In genomic region chr16:30904114-30904780, GRCh38 we compare ENCODE assay signal across 11 cellular contexts. TPM values are rescaled to one million over a fixed set of nuclear protein-coding genes. Genes with fewer than 3 reads are reported as not detected.
DNase-seq lines count a peak whose midpoint lies in the region; ATAC-seq and TF ChIP-seq lines count a peak whose summit lies in the region.
"Had no signal": no experiment of that assay in that cellular context is flagged by ENCODE, and none has a peak within 500 bp of the region (broad histone marks: within the 10 kb centered on the region; RNA-seq: fewer than 3 reads in every experiment).

No MANE protein-coding gene starts in this region.

- peak overlapping the region; percentile 27; the same call in 1 of the 2 replicates for H4K5ac ChIP-seq in IMR-90 (ENCODE audit: low read depth, low read length)

- 0 out of 2 replicates have a peak overlapping the region, but pooled peaks have one; percentile 4 for H3K4ac ChIP-seq in IMR-90 (ENCODE audit: low read depth, low read length)

- peak overlapping the region; percentile 9; the same call in 1 of the 2 replicates for H4K91ac ChIP-seq in IMR-90 (ENCODE audit: insufficient read depth, low read depth, low read length)

- BruUV-seq in IMR-90 (replicated peaks; lab: Mats Ljungman, UMichigan): no TSS peak

- H3K4me3 ChIP-seq in IMR-90 (ENCODE audit: insufficient read depth, low read depth, low read length): no peak overlapping the region
- no peak overlapping the region for H3K4me3 ChIP-seq in right cardiac atrium (ENCODE audit: low read length)
- H3K4me3 ChIP-seq in stomach smooth muscle (ENCODE audit: low read length in 2 of 2): no peak overlapping the region
- H3K4me3 ChIP-seq: GM23248 had no signal

- H2AFZ ChIP-seq in IMR-90 (replicated peaks; ENCODE audit: low read length, poor library complexity): peak overlapping the region; percentile 18

- H3K27me3 ChIP-seq in IMR-90 (ENCODE audit: control insufficient read depth, insufficient read depth, low read length) (no peaks in the 10 kb centered on the region), right cardiac atrium (ENCODE audit: control insufficient read depth, insufficient read depth) (no peaks in the 10 kb centered on the region), stomach smooth muscle (ENCODE audit: control insufficient read depth in 1 of 2, insufficient read depth in 2 of 2, low read length in 2 of 2) (no peaks in the 10 kb centered on the region)

- H3K4me1 ChIP-seq in IMR-90 (ENCODE audit: control insufficient read depth, insufficient read depth, low read length) (peaks cover 4% of the 10 kb centered on the region; the same call in 1 of the 2 replicates), right cardiac atrium (ENCODE audit: control insufficient read depth, insufficient read depth, low read length) (peaks cover 3% of the 10 kb centered on the region), stomach smooth muscle (ENCODE audit: control insufficient read depth, insufficient read depth, low read length) (peaks cover 15% of the 10 kb centered on the region)

- POLR2A ChIA-PET in IMR-90 (lab: Charles Lee; ENCODE audit: unreplicated experiment): interaction anchor here (0.5 kb wide), 1 partner anchor 62 kb away, joined by 3 read pairs; no protein-coding TSS in a partner anchor

- no peak overlapping the region for H3K9ac ChIP-seq in IMR-90 (ENCODE audit: low read depth, low read length)
- no peak overlapping the region for H3K9ac ChIP-seq in stomach smooth muscle (ENCODE audit: low read length in 2 of 2)
- H3K9ac ChIP-seq: GM23248 had no signal

- no peaks in the 10 kb centered on the region for H3K9me3 ChIP-seq in IMR-90 (ENCODE audit: control insufficient read depth, insufficient read depth, low read length)
- H3K9me3 ChIP-seq in right cardiac atrium (ENCODE audit: control insufficient read depth, low read length): no peaks in the 10 kb centered on the region
- no peaks in the 10 kb centered on the region for H3K9me3 ChIP-seq in stomach smooth muscle (ENCODE audit: control insufficient read depth in 2 of 2, low read length in 2 of 2)

- TF ChIP-seq POLR2A in IMR-90 (IDR thresholded peaks at IDR 0.05; ENCODE audit: low read depth, low read length): no peak

- H3K14ac ChIP-seq in IMR-90 (replicated peaks; ENCODE audit: low read depth, low read length): 0 out of 2 replicates have a peak overlapping the region, but pooled peaks have one; percentile 39

- in situ Hi-C loops in IMR-90 (cut with MboI; ENCODE audit: low sequenced_read_pairs): no loop called here

- H2BK120ac ChIP-seq in IMR-90 (ENCODE audit: low read depth, low read length): no peak overlapping the region

- no peak overlapping the region for H2BK20ac ChIP-seq in IMR-90 (ENCODE audit: low read depth, low read length)

- 97% methylated on average over 10 of the region's 19 CpGs; no CpG with 5 or more reads in 1 of the 2 experiments for WGBS in IMR-90 (ENCODE audit: extremely low coverage in 2 of 2, insufficient read length in 1 of 2), 2 experiments
- 82% methylated on average over 19 of the region's 19 CpGs for WGBS in right cardiac atrium

- no peak overlapping the region for H3K4me2 ChIP-seq in IMR-90 (ENCODE audit: low read depth, low read length)

- DNase-seq in IMR-90 (no peak), SKM-1 (lab: John Stamatoyannopoulos, UW; ENCODE audit: unreplicated experiment) (peak; percentile 52), right cardiac atrium (peak in 1 of 3 donors; percentile 57), NCI-H2081 (lab: John Stamatoyannopoulos, UW) (no peak)
- DNase-seq: effector CD8-positive, alpha-beta T cell; NK-92 treated with Interleukin-12 subunit alpha and Interleukin-12 subunit beta, amount 100 ng/mL, for 24 hours had no signal

- CTCF ChIA-PET in IMR-90 (lab: Yijun Ruan, JAX): no interaction called here

- H3K36me3 ChIP-seq in IMR-90 (ENCODE audit: control insufficient read depth, insufficient read depth, low read length) (no peaks in the 10 kb centered on the region), stomach smooth muscle (ENCODE audit: control insufficient read depth in 2 of 2, insufficient read depth in 2 of 2, low read length in 2 of 2) (peaks cover 3% of the 10 kb centered on the region in 2 donors)

- no peak overlapping the region for H2BK15ac ChIP-seq in IMR-90 (ENCODE audit: low read depth, low read length)

- peak overlapping the region; percentile 52 for H2AK9ac ChIP-seq in IMR-90 (replicated peaks; ENCODE audit: low read depth, low read length, poor library complexity)

- peak overlapping the region; percentile 27; the same call in 1 of the 2 replicates for H2AK5ac ChIP-seq in IMR-90 (ENCODE audit: low read depth, low read length)

- H3K79me1 ChIP-seq in IMR-90 (ENCODE audit: low read depth in 1 of 2, low read length in 2 of 2): peaks cover 3 to 16% of the 10 kb centered on the region in 2 experiments; a peak in 2 of 4 replicates

- dilution Hi-C loops in IMR-90 (cut with HindIII; ENCODE audit: low sequenced_read_pairs, unreplicated experiment): no loop called here

- TF ChIP-seq CTCF in IMR-90 (conservative IDR thresholded peaks at IDR 0.05; ENCODE audit: low read depth, low read length): no peak

- no peak for ATAC-seq in IMR-90 (ENCODE audit: low read depth)
- ATAC-seq in right cardiac atrium: no peak
- no peak for ATAC-seq in GM21528 (IDR thresholded peaks at IDR 0.05; ENCODE audit: low FRiP score, unreplicated experiment)
- no peak for ATAC-seq in GM18520 (IDR thresholded peaks at IDR 0.05; ENCODE audit: unreplicated experiment)

- peak overlapping the region; percentile 86 to 95 for H4K8ac ChIP-seq in IMR-90 (ENCODE audit: low read depth in 2 of 2, low read length in 2 of 2)

- no peak overlapping the region for H3K27ac ChIP-seq in IMR-90 (ENCODE audit: insufficient read depth, low read length)
- peak overlapping the region; percentile 89 for H3K27ac ChIP-seq in right cardiac atrium (ENCODE audit: low read length)
- H3K27ac ChIP-seq in stomach smooth muscle (ENCODE audit: low read length): peak overlapping the region; percentile 46
- H3K27ac ChIP-seq: GM23248 had no signal

- no peak overlapping the region for H3K56ac ChIP-seq in IMR-90 (ENCODE audit: extremely low read depth, insufficient read depth, low read length)

- no peak overlapping the region for H3K23ac ChIP-seq in IMR-90 (ENCODE audit: low read depth, low read length)

- H4K20me1 ChIP-seq in IMR-90 (ENCODE audit: insufficient read depth, low read length): no peaks in the 10 kb centered on the region

- no peak for TF ChIP-seq RAD21 in IMR-90 (IDR thresholded peaks at IDR 0.05; ENCODE audit: low read length)

- intact Hi-C loops in IMR-90 (cut with micrococcal nuclease): no loop called here
- intact Hi-C loops in right cardiac atrium (cut with DNase I): loop anchor here in 1 of 4 donors (5.0 kb wide), 1 partner anchor 62 kb away; no protein-coding TSS in a partner anchor

- no peak overlapping the region for H2BK5ac ChIP-seq in IMR-90 (ENCODE audit: low read depth, low read length, poor library complexity, severe bottlenecking)

- H3K9me1 ChIP-seq in IMR-90 (ENCODE audit: insufficient read depth, low read length): peaks cover 8% of the 10 kb centered on the region; the same call in 1 of the 2 replicates

- no peak overlapping the region for H3K18ac ChIP-seq in IMR-90 (ENCODE audit: low read depth, low read length)

TF ChIP-seq in IMR-90, 13 proteins besides CTCF, POLR2A, EP300 and RAD21 (continues in another document):
- TF ChIP-seq CEBPB (IDR thresholded peaks at IDR 0.05; ENCODE audit: low read depth, low read length): no peak
- no peak for TF ChIP-seq NFE2L2 (IDR thresholded peaks at IDR 0.05; ENCODE audit: low read depth, low read length)
- TF ChIP-seq MAFK (IDR thresholded peaks at IDR 0.05; ENCODE audit: low read depth, low read length): no peak
- no peak for TF ChIP-seq RCOR1 (IDR thresholded peaks at IDR 0.05; ENCODE audit: insufficient replicate concordance, low read length)
- no peak for TF ChIP-seq FOS (IDR thresholded peaks at IDR 0.05; ENCODE audit: low read depth, low read length)
- no peak for TF ChIP-seq CHD1 (IDR thresholded peaks at IDR 0.05; ENCODE audit: low read depth, low read length)
- TF ChIP-seq USF2 (IDR thresholded peaks at IDR 0.05; ENCODE audit: low read depth, low read length): no peak

RNA-seq across cellular contexts. Expression of gene CTF1, which starts 7.8 kb away (rescaled TPM):
- total RNA-seq in IMR-90 (2012; rRNA removed) (0.18 and 0.56 TPM in 2 replicates), right cardiac atrium (1 to 10 TPM; 7.4 to 9.8 (median 9.1) TPM)
- polyA plus RNA-seq in IMR-90 (2012; rRNA removed) (12.9 and 13.8 TPM in 2 replicates), right cardiac atrium (13.1 TPM)
- polyA plus RNA-seq in IMR-90 (2012; cell fraction: cytosol; rRNA removed): 12.9 and 21.8 TPM in 2 replicates
- 10.8 and 14.0 TPM in 2 replicates for polyA plus RNA-seq in IMR-90 (2012; cell fraction: nucleus; rRNA removed; ENCODE audit: low replicate concordance)
- total RNA-seq: HT1080 had no signal

RNA-seq across cellular contexts. Expression of gene BCL7C, which starts 10.4 kb away (rescaled TPM):
- total RNA-seq in IMR-90 (2012; rRNA removed): 32.3 and 38.6 TPM in 2 replicates
- 34.9 and 54.4 TPM in 2 replicates for polyA plus RNA-seq in IMR-90 (2012; rRNA removed)
- polyA plus RNA-seq in IMR-90 (2012; cell fraction: cytosol; rRNA removed): 31.1 and 41.3 TPM in 2 replicates
- polyA plus RNA-seq in IMR-90 (2012; cell fraction: nucleus; rRNA removed; ENCODE audit: low replicate concordance): 14.9 and 16.0 TPM in 2 replicates
- 10 to 100 TPM; 20.6 to 31.7 (median 26.3) TPM for total RNA-seq in right cardiac atrium
- polyA plus RNA-seq in right cardiac atrium: 29.5 TPM

RNA-seq across cellular contexts. Expression of gene FBXL19, which starts 19.1 kb away (rescaled TPM):
- total RNA-seq in IMR-90 (2012; rRNA removed) (5.0 and 5.8 TPM in 2 replicates), right cardiac atrium (1 to 10 TPM; 5.1 to 8.4 (median 6.6) TPM)
- polyA plus RNA-seq in IMR-90 (2012; rRNA removed) (13.8 and 19.6 TPM in 2 replicates), right cardiac atrium (8.3 TPM)
- 14.1 and 16.6 TPM in 2 replicates for polyA plus RNA-seq in IMR-90 (2012; cell fraction: cytosol; rRNA removed)
- polyA plus RNA-seq in IMR-90 (2012; cell fraction: nucleus; rRNA removed; ENCODE audit: low replicate concordance): 29.8 and 57.4 TPM in 2 replicates

RNA-seq across cellular contexts. Expression of gene ORAI3, which starts 44.6 kb away (rescaled TPM):
- 6.8 and 6.9 TPM in 2 replicates for total RNA-seq in IMR-90 (2012; rRNA removed)
- 16.9 TPM in 2 replicates for polyA plus RNA-seq in IMR-90 (2012; rRNA removed)
- 16.1 and 29.4 TPM in 2 replicates for polyA plus RNA-seq in IMR-90 (2012; cell fraction: cytosol; rRNA removed)
- polyA plus RNA-seq in IMR-90 (2012; cell fraction: nucleus; rRNA removed; ENCODE audit: low replicate concordance): 12.4 and 15.2 TPM in 2 replicates
- total RNA-seq in right cardiac atrium: 10 to 100 TPM; 11.8 to 14.6 (median 13.3) TPM
- 15.5 TPM for polyA plus RNA-seq in right cardiac atrium

RNA-seq across cellular contexts. Expression of gene SETD1A, which starts 53.3 kb away (rescaled TPM):
- total RNA-seq in IMR-90 (2012; rRNA removed) (0.54 and 0.56 TPM in 2 replicates), right cardiac atrium (10 to 100 TPM in 3 of 4 donors, 1 to 10 TPM in 1; 9.7 to 11.6 (median 10.2) TPM)
- polyA plus RNA-seq in IMR-90 (2012; rRNA removed) (5.8 and 6.5 TPM in 2 replicates), right cardiac atrium (9.6 TPM)
- 3.3 and 4.8 TPM in 2 replicates for polyA plus RNA-seq in IMR-90 (2012; cell fraction: cytosol; rRNA removed)
- 16.4 and 29.7 TPM in 2 replicates for polyA plus RNA-seq in IMR-90 (2012; cell fraction: nucleus; rRNA removed; ENCODE audit: low replicate concordance)
